3 cellular contexts compared by ENCODE assay signal in the genomic region with DNA sequence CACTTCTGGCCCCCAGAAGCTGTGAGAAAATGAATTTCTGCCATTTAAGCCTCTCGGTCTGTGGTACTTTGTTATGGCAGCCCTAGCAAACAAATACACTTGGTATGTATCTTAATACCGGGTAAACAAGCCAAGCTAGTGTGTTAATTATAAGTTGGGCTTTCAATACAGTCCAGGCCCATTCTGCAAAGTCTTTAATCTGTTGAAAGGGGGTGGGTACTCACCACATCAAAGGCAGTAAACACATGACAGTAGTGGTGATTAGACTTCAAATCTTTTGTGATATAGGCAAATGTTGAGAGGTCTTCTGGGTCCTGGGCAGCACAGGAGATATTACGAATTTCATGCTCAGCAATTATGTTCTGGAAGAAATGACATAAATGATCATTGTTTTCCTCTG.
"Had no signal": no experiment of that assay in that cellular context is flagged by ENCODE, and none has a peak within 500 bp of the region (broad histone marks: within the 10 kb centered on the region; RNA-seq: fewer than 3 reads in every experiment).

No MANE protein-coding gene starts in this region.

- H3K4me3 ChIP-seq: GM12878 had no signal

- DNase-seq: GDM1, GF-D8 had no signal

- ATAC-seq: GM12878 had no signal
